In the genomic region with DNA sequence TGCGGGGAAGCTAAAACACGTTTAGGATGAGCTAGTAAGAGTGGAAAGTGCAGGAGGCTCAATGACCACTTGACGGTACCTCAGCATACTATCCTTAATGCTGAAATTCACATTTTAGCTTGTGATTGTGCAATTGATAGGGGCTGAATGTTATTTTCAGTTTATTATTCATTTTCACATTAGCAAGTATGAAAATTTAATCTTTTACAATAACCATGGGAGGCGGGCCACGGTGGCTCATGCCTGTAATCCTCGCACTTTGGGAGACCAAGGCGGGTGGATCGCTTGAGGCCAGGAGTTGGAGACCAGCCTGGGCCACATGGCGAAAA, we compare ENCODE assay signal across 1 cellular context.
TF ChIP-seq lines count a peak whose summit lies in the region.

No MANE protein-coding gene starts in this region.

TF ChIP-seq in HCT116, 20 proteins besides CTCF, POLR2A, EP300 and RAD21 (continued from another document):
- TF ChIP-seq, protein P1, sequence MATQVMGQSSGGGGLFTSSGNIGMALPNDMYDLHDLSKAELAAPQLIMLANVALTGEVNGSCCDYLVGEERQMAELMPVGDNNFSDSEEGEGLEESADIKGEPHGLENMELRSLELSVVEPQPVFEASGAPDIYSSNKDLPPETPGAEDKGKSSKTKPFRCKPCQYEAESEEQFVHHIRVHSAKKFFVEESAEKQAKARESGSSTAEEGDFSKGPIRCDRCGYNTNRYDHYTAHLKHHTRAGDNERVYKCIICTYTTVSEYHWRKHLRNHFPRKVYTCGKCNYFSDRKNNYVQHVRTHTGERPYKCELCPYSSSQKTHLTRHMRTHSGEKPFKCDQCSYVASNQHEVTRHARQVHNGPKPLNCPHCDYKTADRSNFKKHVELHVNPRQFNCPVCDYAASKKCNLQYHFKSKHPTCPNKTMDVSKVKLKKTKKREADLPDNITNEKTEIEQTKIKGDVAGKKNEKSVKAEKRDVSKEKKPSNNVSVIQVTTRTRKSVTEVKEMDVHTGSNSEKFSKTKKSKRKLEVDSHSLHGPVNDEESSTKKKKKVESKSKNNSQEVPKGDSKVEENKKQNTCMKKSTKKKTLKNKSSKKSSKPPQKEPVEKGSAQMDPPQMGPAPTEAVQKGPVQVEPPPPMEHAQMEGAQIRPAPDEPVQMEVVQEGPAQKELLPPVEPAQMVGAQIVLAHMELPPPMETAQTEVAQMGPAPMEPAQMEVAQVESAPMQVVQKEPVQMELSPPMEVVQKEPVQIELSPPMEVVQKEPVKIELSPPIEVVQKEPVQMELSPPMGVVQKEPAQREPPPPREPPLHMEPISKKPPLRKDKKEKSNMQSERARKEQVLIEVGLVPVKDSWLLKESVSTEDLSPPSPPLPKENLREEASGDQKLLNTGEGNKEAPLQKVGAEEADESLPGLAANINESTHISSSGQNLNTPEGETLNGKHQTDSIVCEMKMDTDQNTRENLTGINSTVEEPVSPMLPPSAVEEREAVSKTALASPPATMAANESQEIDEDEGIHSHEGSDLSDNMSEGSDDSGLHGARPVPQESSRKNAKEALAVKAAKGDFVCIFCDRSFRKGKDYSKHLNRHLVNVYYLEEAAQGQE (IDR thresholded peaks at IDR 0.05; ENCODE audit: low read depth), result no peak
- no peak for TF ChIP-seq TCF7L2 (IDR thresholded peaks at IDR 0.05; ENCODE audit: borderline replicate concordance, extremely low read depth, insufficient read depth, insufficient read length)
- TF ChIP-seq YY1 (IDR thresholded peaks at IDR 0.05; ENCODE audit: extremely low read depth, insufficient replicate concordance, low read depth, low read length), result no peak
- TF ChIP-seq ELF1 (IDR thresholded peaks at IDR 0.05; ENCODE audit: borderline replicate concordance, low read depth), result no peak
- no peak for TF ChIP-seq SP1 (IDR thresholded peaks at IDR 0.05; ENCODE audit: low read depth)
- no peak for TF ChIP-seq JUND (IDR thresholded peaks at IDR 0.05)
